1 cellular context compared by ENCODE assay signal in genomic region chr11:62545437-62546243, GRCh38.
TF ChIP-seq lines count a peak whose summit lies in the region.

No MANE protein-coding gene starts in this region.

TF ChIP-seq in HepG2, 621 proteins besides CTCF, POLR2A, EP300 and RAD21 (continued from another document and continues in another):
- TF ChIP-seq ZUFSP (CRISPR knock-in tag; IDR thresholded peaks at IDR 0.05; ENCODE audit: borderline replicate concordance) (no peak), IRX3 (CRISPR knock-in tag; IDR thresholded peaks at IDR 0.05; ENCODE audit: borderline replicate concordance, low read depth) (no peak), ZNF619 (CRISPR knock-in tag; IDR thresholded peaks at IDR 0.05) (no peak), ETS1 (CRISPR knock-in tag; IDR thresholded peaks at IDR 0.05) (0 out of 2 replicates have a peak, but pooled peaks have one; percentile 26), ZNF572 (CRISPR knock-in tag; IDR thresholded peaks at IDR 0.05) (peak; percentile 89; the same call in 1 of the 2 replicates), ZNF280D (CRISPR knock-in tag; IDR thresholded peaks at IDR 0.05) (no peak), RAD51 (IDR thresholded peaks at IDR 0.05; ENCODE audit: borderline replicate concordance) (no peak), RBFOX2 (IDR thresholded peaks at IDR 0.05; ENCODE audit: low read depth, low read length) (peak; percentile 71; the same call in 1 of the 2 replicates), MXD1 (CRISPR knock-in tag; IDR thresholded peaks at IDR 0.05) (no peak), ZNF121 (CRISPR knock-in tag; IDR thresholded peaks at IDR 0.05) (0 out of 2 replicates have a peak, but pooled peaks have one; percentile 10), BATF2 (CRISPR knock-in tag; IDR thresholded peaks at IDR 0.05) (no peak), ZNF331 (CRISPR knock-in tag; IDR thresholded peaks at IDR 0.05) (no peak), POGK (CRISPR knock-in tag; conservative IDR thresholded peaks at IDR 0.05) (peak; percentile 92), CREBL2 (CRISPR knock-in tag; IDR thresholded peaks at IDR 0.05; ENCODE audit: borderline replicate concordance) (0 out of 2 replicates have a peak, but pooled peaks have one; percentile 37), AGO2 (optimal IDR thresholded peaks at IDR 0.05; ENCODE audit: low read depth, low read length) (peak; percentile 68), ZBTB7A (CRISPR knock-in tag; IDR thresholded peaks at IDR 0.05) (peak; percentile 37; the same call in 1 of the 2 replicates), ARID4A (CRISPR knock-in tag; IDR thresholded peaks at IDR 0.05; ENCODE audit: borderline replicate concordance) (peak; percentile 80), CBX1 (IDR thresholded peaks at IDR 0.05; ENCODE audit: low read depth) (peak; percentile 51), ZBTB4 (CRISPR knock-in tag; IDR thresholded peaks at IDR 0.05; ENCODE audit: borderline replicate concordance) (peak; percentile 74), SP5 (CRISPR knock-in tag; IDR thresholded peaks at IDR 0.05; ENCODE audit: borderline replicate concordance, low read depth) (peak; percentile 82; the same call in 1 of the 2 replicates), ZFP36 (IDR thresholded peaks at IDR 0.05; ENCODE audit: borderline replicate concordance, low read depth, low read length, partially characterized antibody) (no peak), TRAFD1 (CRISPR knock-in tag; IDR thresholded peaks at IDR 0.05; ENCODE audit: borderline replicate concordance) (no peak), GATAD1 (CRISPR knock-in tag; IDR thresholded peaks at IDR 0.05) (0 out of 2 replicates have a peak, but pooled peaks have one; percentile 20), ZNF773 (CRISPR knock-in tag; IDR thresholded peaks at IDR 0.05; ENCODE audit: borderline replicate concordance) (no peak), ZNF563 (CRISPR knock-in tag; IDR thresholded peaks at IDR 0.05) (peak; percentile 40; the same call in 1 of the 2 replicates), ZNF816 (CRISPR knock-in tag; IDR thresholded peaks at IDR 0.05; ENCODE audit: borderline replicate concordance) (no peak), ZNF329 (CRISPR knock-in tag; IDR thresholded peaks at IDR 0.05; ENCODE audit: low read depth) (0 out of 2 replicates have a peak, but pooled peaks have one; percentile 52), HNF4G (IDR thresholded peaks at IDR 0.05; ENCODE audit: borderline replicate concordance, low read depth, low read length) (no peak), HNF4G (CRISPR knock-in tag; IDR thresholded peaks at IDR 0.05; ENCODE audit: borderline replicate concordance, low read depth) (peak; percentile 77), RELA (CRISPR knock-in tag; IDR thresholded peaks at IDR 0.05) (0 out of 2 replicates have a peak, but pooled peaks have one; percentile 74), FOXC1 (CRISPR knock-in tag; IDR thresholded peaks at IDR 0.05; ENCODE audit: borderline replicate concordance) (peak; percentile 75; the same call in 1 of the 2 replicates), ZNF547 (CRISPR knock-in tag; IDR thresholded peaks at IDR 0.05) (peak; percentile 88; the same call in 1 of the 2 replicates), ZFY (CRISPR knock-in tag; IDR thresholded peaks at IDR 0.05) (0 out of 2 replicates have a peak, but pooled peaks have one; percentile 47), ARNT2 (CRISPR knock-in tag; IDR thresholded peaks at IDR 0.05; ENCODE audit: low read depth) (peak; percentile 75), PCBP2 (optimal IDR thresholded peaks at IDR 0.05; ENCODE audit: low read depth, low read length, poor library complexity, severe bottlenecking) (peak; percentile 22), TBP (CRISPR knock-in tag; IDR thresholded peaks at IDR 0.05) (no peak)
